13 cellular contexts compared by ENCODE assay signal in genomic region chr19:3374369-3375112, GRCh38. TPM values are rescaled to one million over a fixed set of nuclear protein-coding genes. Genes with fewer than 3 reads are reported as not detected.
A peak's percentile ranks its signal among the peaks of the same experiment; 100 is the strongest.
DNase-seq lines count a peak whose midpoint lies in the region; ATAC-seq and TF ChIP-seq lines count a peak whose summit lies in the region.
"Had no signal": no experiment of that assay in that cellular context is flagged by ENCODE, and none has a peak within 500 bp of the region (broad histone marks: within the 10 kb centered on the region; RNA-seq: fewer than 3 reads in every experiment).

No MANE protein-coding gene starts in this region.

- no peaks in the 10 kb centered on the region for H3K36me3 ChIP-seq in liver (ENCODE audit: control insufficient read depth in 4 of 4, insufficient read depth in 3 of 4, low read depth in 1 of 4, low read length in 3 of 4)
- H3K36me3 ChIP-seq in stomach, result peaks cover 0 to 5% (median 0%) of the 10 kb centered on the region in 4 donors
- H3K36me3 ChIP-seq: neural progenitor cell had no signal

- H3K9me3 ChIP-seq in liver (ENCODE audit: control insufficient read depth in 4 of 4, low read length in 3 of 4) (no peaks in the 10 kb centered on the region), stomach (no peaks in the 10 kb centered on the region)

- H3K27ac Mint-ChIP-seq in MCF 10A (ENCODE audit: low read depth, unreplicated experiment) (peak overlapping the region; percentile 73), T-cell (peak overlapping the region in 1 of 2 donors; percentile 39)
- H3K27ac Mint-ChIP-seq: activated CD8-positive, alpha-beta T cell treated with anti-CD3 and anti-CD28 coated beads for 36 hours had no signal

- H3K4me3 Mint-ChIP-seq in MCF 10A (ENCODE audit: unreplicated experiment), result no peak overlapping the region
- H3K4me3 Mint-ChIP-seq in T-cell, result no peak overlapping the region
- H3K4me3 Mint-ChIP-seq: activated CD8-positive, alpha-beta T cell treated with anti-CD3 and anti-CD28 coated beads for 36 hours; neural progenitor cell had no signal

- peak overlapping the region in 1 of 2 donors; percentile 88 for H3K9ac ChIP-seq in liver (ENCODE audit: low read depth in 1 of 2, low read length in 2 of 2)
- H3K9ac ChIP-seq: neural progenitor cell had no signal

- H3K36me3 Mint-ChIP-seq in MCF 10A (ENCODE audit: insufficient read depth, unreplicated experiment) (peaks cover 55% of the 10 kb centered on the region), T-cell (no peaks in the 10 kb centered on the region)
- H3K36me3 Mint-ChIP-seq: neural progenitor cell had no signal

- peak in 1 of 2 donors; percentile 65 for TF ChIP-seq RAD21 in liver (IDR thresholded peaks at IDR 0.05)

- TF ChIP-seq EP300 in stomach (IDR thresholded peaks at IDR 0.05), result peak; percentile 89

- peaks cover 40% of the 10 kb centered on the region for H3K4me1 Mint-ChIP-seq in MCF 10A (ENCODE audit: insufficient read depth, unreplicated experiment)
- H3K4me1 Mint-ChIP-seq in T-cell, result peaks cover 11 to 19% (median 14%) of the 10 kb centered on the region in 3 donors

- H3K4me3 ChIP-seq in HFF-Myc (replicated peaks; ENCODE audit: low read depth, low read length) (0 out of 2 replicates have a peak overlapping the region, but pooled peaks have one; percentile 1), liver (ENCODE audit: low read depth in 1 of 3, low read length in 3 of 3) (peak overlapping the region in 1 of 3 donors; percentile 22), stomach (peak overlapping the region in 3 of 4 donors; percentile 12 to 37 (median 16))
- H3K4me3 ChIP-seq: neural progenitor cell, PC-9 had no signal

- intact Hi-C loops in MCF 10A (cut with micrococcal nuclease) (no loop called here), stomach (cut with DNase I; ENCODE audit: low total_unique reads) (no loop called here)

- H3K27me3 ChIP-seq in liver (ENCODE audit: control insufficient read depth in 4 of 4, insufficient read depth in 4 of 4, low read length in 3 of 4) (no peaks in the 10 kb centered on the region), stomach (no peaks in the 10 kb centered on the region)

- WGBS in liver, result 21% methylated on average over 10 of the region's 10 CpGs
- WGBS in stomach, 5 donors, result 24 to 37% (median 31%) methylated on average over 10 of the region's 10 CpGs

- H3K27ac ChIP-seq in liver (ENCODE audit: low read depth in 1 of 2, low read length in 2 of 2) (peak overlapping the region; percentile 97 to 99), stomach (peak overlapping the region; percentile 83 to 100 (median 99))
- H3K27ac ChIP-seq: neural progenitor cell, PC-9 had no signal

- H3K27me3 Mint-ChIP-seq in MCF 10A (ENCODE audit: insufficient read depth, unreplicated experiment) (no peaks in the 10 kb centered on the region), T-cell (no peaks in the 10 kb centered on the region)
- H3K27me3 Mint-ChIP-seq: activated CD8-positive, alpha-beta T cell treated with anti-CD3 and anti-CD28 coated beads for 36 hours had no signal

- no peak for DNase-seq in HFF-Myc (ENCODE audit: extremely low read depth, low read depth)
- DNase-seq in MCF 10A (ENCODE audit: unreplicated experiment), result no peak
- peak; percentile 84 for DNase-seq in stomach
- no peak for DNase-seq in cerebellum (ENCODE audit: low spot score)
- no peak for DNase-seq in NCI-H748 (lab: John Stamatoyannopoulos, UW; ENCODE audit: unreplicated experiment)
- DNase-seq in T-cell, result no peak
- DNase-seq in SW 1271 (lab: John Stamatoyannopoulos, UW), result no peak
- DNase-seq: activated CD8-positive, alpha-beta T cell treated with anti-CD3 and anti-CD28 coated beads for 36 hours; DMS53; NCI-H1436; PC-9 had no signal

- H3K4me1 ChIP-seq in liver (ENCODE audit: control insufficient read depth in 4 of 4, insufficient read depth in 4 of 4, low read length in 3 of 4), result peaks cover 8 to 67% (median 45%) of the 10 kb centered on the region in 4 donors
- peaks cover 48 to 98% (median 86%) of the 10 kb centered on the region in 4 donors for H3K4me1 ChIP-seq in stomach

- TF ChIP-seq POLR2A in stomach (IDR thresholded peaks at IDR 0.05), result no peak

- ATAC-seq in T-cell (replicated peaks in 1 of 4), result no peak
- ATAC-seq: activated CD8-positive, alpha-beta T cell treated with anti-CD3 and anti-CD28 coated beads for 36 hours had no signal

- TF ChIP-seq CTCF in HFF-Myc (IDR thresholded peaks at IDR 0.05; ENCODE audit: low read depth, low read length, missing control alignments), result no peak
- no peak for TF ChIP-seq CTCF in MCF 10A (IDR thresholded peaks at IDR 0.05; ENCODE audit: unreplicated experiment)
- TF ChIP-seq CTCF in liver (IDR thresholded peaks at IDR 0.05; ENCODE audit: low read depth, low read length, missing input control), result no peak
- TF ChIP-seq CTCF in stomach (IDR thresholded peaks at IDR 0.05), result no peak

- POLR2A ChIA-PET in MCF 10A (lab: Yijun Ruan, JAX) (interaction anchor here (0.7 to 1.9 kb wide), 2 partner anchors 13 to 60 kb away, joined by 3 to 9 read pairs; no protein-coding TSS in a partner anchor), T-cell (lab: Charles Lee) (interaction anchor here in 1 of 2 donors (0.6 kb wide), 1 partner anchor 17 kb away, joined by 5 read pairs; no protein-coding TSS in a partner anchor)

- H3K9me3 Mint-ChIP-seq in MCF 10A (ENCODE audit: unreplicated experiment) (no peaks in the 10 kb centered on the region), T-cell (no peaks in the 10 kb centered on the region)
- H3K9me3 Mint-ChIP-seq: activated CD8-positive, alpha-beta T cell treated with anti-CD3 and anti-CD28 coated beads for 36 hours had no signal

- BruUV-seq in MCF 10A (replicated peaks; lab: Mats Ljungman, UMichigan), result no TSS peak

- CTCF ChIA-PET in MCF 10A (lab: Yijun Ruan, JAX) (interaction anchor here (0.6 to 0.7 kb wide), 2 partner anchors 56 to 90 kb away, joined by 3 to 4 read pairs; no protein-coding TSS in a partner anchor), T-cell (lab: Charles Lee) (no interaction called here)

TF ChIP-seq in liver, 16 proteins besides CTCF, POLR2A, EP300 and RAD21 (continues in another document):
- TF ChIP-seq FOXA1 (IDR thresholded peaks at IDR 0.05) (no peak), REST (IDR thresholded peaks at IDR 0.05) (peak; percentile 12), ZBTB33 (IDR thresholded peaks at IDR 0.05) (peak; percentile 73), FOXA2 (IDR thresholded peaks at IDR 0.05) (peak; percentile 68), SP1 (IDR thresholded peaks at IDR 0.05) (peak; percentile 94), NR2F2 (IDR thresholded peaks at IDR 0.05) (no peak), YY1 (IDR thresholded peaks at IDR 0.05) (peak; percentile 21), HNF4G (IDR thresholded peaks at IDR 0.05) (peak; percentile 44), TAF1 (conservative IDR thresholded peaks at IDR 0.05) (no peak), RXRA (IDR thresholded peaks at IDR 0.05) (peak; percentile 97 to 99), HNF4A (conservative IDR thresholded peaks at IDR 0.05) (peak; percentile 70 to 79), GABPA (IDR thresholded peaks at IDR 0.05 in 1 of 2, conservative IDR thresholded peaks at IDR 0.05 in 1 of 2) (no peak), JUND (IDR thresholded peaks at IDR 0.05) (peak in 1 of 2 donors; percentile 41)
- TF ChIP-seq, protein P1, sequence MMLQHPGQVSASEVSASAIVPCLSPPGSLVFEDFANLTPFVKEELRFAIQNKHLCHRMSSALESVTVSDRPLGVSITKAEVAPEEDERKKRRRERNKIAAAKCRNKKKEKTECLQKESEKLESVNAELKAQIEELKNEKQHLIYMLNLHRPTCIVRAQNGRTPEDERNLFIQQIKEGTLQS (IDR thresholded peaks at IDR 0.05), result peak; percentile 63

RNA-seq across cellular contexts. Expression of gene NFIC, which starts 8.2 kb away (rescaled TPM):
- total RNA-seq in MCF 10A (2022) (83.4 and 85.5 TPM in 2 replicates), liver (100 to 1,000 TPM in 1 of 2 donors, 10 to 100 TPM in 1; 12.8 to 100 TPM), stomach (100 to 1,000 TPM in 2 of 5 donors, 10 to 100 TPM in 3; 32.3 to 251 (median 94.2) TPM), cerebellum (7.3 TPM), T-cell (10 to 100 TPM; 27.1 to 41.7 (median 37.2) TPM)
- polyA plus RNA-seq in liver (10 to 100 TPM; 71.8 to 78.5 TPM), stomach (10 to 100 TPM; 16.7 to 61.5 (median 34.2) TPM)
